In genomic region chr10:33116293-33116697, GRCh38 we compare ENCODE assay signal across 8 cellular contexts.
DNase-seq lines count a peak whose midpoint lies in the region; ATAC-seq and TF ChIP-seq lines count a peak whose summit lies in the region.

No MANE protein-coding gene starts in this region.

- DNase-seq in activated naive CD4-positive, alpha-beta T cell (lab: John Stamatoyannopoulos, UW) = no peak
- DNase-seq in NCI-H748 (lab: John Stamatoyannopoulos, UW; ENCODE audit: unreplicated experiment) (peak; percentile 54), choroid plexus epithelial cell (ENCODE audit: low read depth) (peak; percentile 87), mesothelial cell of epicardium (ENCODE audit: low spot score in 2 of 2, unreplicated experiment in 2 of 2) (no peak), foreskin melanocyte (no peak), posterior vena cava (ENCODE audit: low spot score) (no peak)

- no peaks in the 10 kb centered on the region for H3K36me3 Mint-ChIP-seq in activated naive CD4-positive, alpha-beta T cell treated with anti-CD3 and anti-CD28 coated beads, Interleukin-2, amount 50 U/mL, for 24 hours
- H3K36me3 Mint-ChIP-seq in mesothelial cell of epicardium = no peaks in the 10 kb centered on the region

- H3K4me3 Mint-ChIP-seq in activated naive CD4-positive, alpha-beta T cell treated with anti-CD3 and anti-CD28 coated beads, Interleukin-2, amount 50 U/mL, for 24 hours = no peak overlapping the region
- no peak overlapping the region for H3K4me3 Mint-ChIP-seq in mesothelial cell of epicardium

- TF ChIP-seq CTCF in choroid plexus epithelial cell (conservative IDR thresholded peaks at IDR 0.05; ENCODE audit: low read depth, low read length) (peak; percentile 80), mesothelial cell of epicardium (IDR thresholded peaks at IDR 0.05; ENCODE audit: unreplicated experiment) (peak; percentile 51)

- H3K4me1 Mint-ChIP-seq in activated naive CD4-positive, alpha-beta T cell treated with anti-CD3 and anti-CD28 coated beads, Interleukin-2, amount 50 U/mL, for 24 hours = peaks cover 67% of the 10 kb centered on the region
- H3K4me1 Mint-ChIP-seq in mesothelial cell of epicardium = peaks cover 32% of the 10 kb centered on the region

- H3K27me3 Mint-ChIP-seq in activated naive CD4-positive, alpha-beta T cell treated with anti-CD3 and anti-CD28 coated beads, Interleukin-2, amount 50 U/mL, for 24 hours = no peaks in the 10 kb centered on the region
- H3K27me3 Mint-ChIP-seq in mesothelial cell of epicardium (ENCODE audit: low read depth) = no peaks in the 10 kb centered on the region

- intact Hi-C loops in posterior vena cava (cut with DNase I) = no loop called here

- no peaks in the 10 kb centered on the region for H3K9me3 Mint-ChIP-seq in activated naive CD4-positive, alpha-beta T cell treated with anti-CD3 and anti-CD28 coated beads, Interleukin-2, amount 50 U/mL, for 24 hours
- H3K9me3 Mint-ChIP-seq in mesothelial cell of epicardium = no peaks in the 10 kb centered on the region

- H3K4me3 ChIP-seq in choroid plexus epithelial cell (ENCODE audit: low read depth, low read length) = no peak overlapping the region

- no peak for ATAC-seq in HG03571 (IDR thresholded peaks at IDR 0.05; ENCODE audit: unreplicated experiment)

- peak overlapping the region; percentile 35 for H3K27ac Mint-ChIP-seq in activated naive CD4-positive, alpha-beta T cell treated with anti-CD3 and anti-CD28 coated beads, Interleukin-2, amount 50 U/mL, for 24 hours
- H3K27ac Mint-ChIP-seq in mesothelial cell of epicardium = no peak overlapping the region

Comparison
In these comparisons a context has a peak if more than half of its experiments do, and no peak if none do; other contexts are left out.
1. DNase-seq: peak in NCI-H748 (single experiment) and choroid plexus epithelial cell (single experiment); none in activated naive CD4-positive, alpha-beta T cell (0 of 4), mesothelial cell of epicardium (0 of 2), foreskin melanocyte (single experiment) and posterior vena cava (single experiment).